ENCODE assay signal across 11 cellular contexts in the genomic region with DNA sequence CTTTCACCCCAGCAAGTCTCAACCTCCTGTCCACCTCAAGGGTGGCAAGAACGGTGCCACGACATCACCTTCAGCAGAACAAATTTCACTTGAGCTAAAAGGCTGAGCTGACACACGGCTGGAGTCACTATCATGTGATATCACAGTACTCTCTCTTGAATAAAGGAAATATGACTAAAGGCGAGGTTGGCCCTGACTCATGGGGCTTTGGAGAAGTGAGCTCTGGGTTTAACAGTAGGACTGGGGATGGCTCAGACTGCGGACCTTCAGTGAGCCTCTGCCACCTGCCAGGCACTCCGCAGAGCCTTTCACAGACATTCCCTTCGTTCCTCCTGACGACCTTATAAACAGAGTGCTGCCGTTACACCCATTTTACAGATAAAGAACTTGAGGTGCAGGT. TPM values are rescaled to one million over a fixed set of nuclear protein-coding genes. Genes with fewer than 3 reads are reported as not detected.
DNase-seq lines count a peak whose midpoint lies in the region; TF ChIP-seq lines count a peak whose summit lies in the region.
"Had no signal": no experiment of that assay in that cellular context is flagged by ENCODE, and none has a peak within 500 bp of the region (broad histone marks: within the 10 kb centered on the region; RNA-seq: fewer than 3 reads in every experiment).

No MANE protein-coding gene starts in this region.

- DNase-seq in activated naive CD4-positive, alpha-beta T cell treated with Interleukin-2 at 50 U/mL for 16 hours = peak; percentile 20
- DNase-seq in activated naive CD4-positive, alpha-beta T cell (lab: John Stamatoyannopoulos, UW) = no peak
- DNase-seq in activated T-cell treated with anti-CD3 and anti-CD28 coated beads, Interleukin-2, amount 50 U/mL, for 48 hours = peak; percentile 39 to 58
- DNase-seq in hepatic stellate cell (ENCODE audit: low spot score) (peak; percentile 58), testis (peak; percentile 22), NCI-H345 treated with DMSO at 0.1 percent for 48 hours (lab: John Stamatoyannopoulos, UW; ENCODE audit: unreplicated experiment) (no peak), retina (no peak), hepatocyte (ENCODE audit: low spot score) (no peak)
- DNase-seq: NCI-H748 treated with DMSO at 0.1 percent for 48 hours, sigmoid colon had no signal

- H3K4me2 ChIP-seq in hepatocyte = no peak overlapping the region

- WGBS in testis, 2 donors = 72 to 73% methylated on average over 9 of the region's 9 CpGs
- WGBS in hepatocyte (ENCODE audit: low lambda C conversion rate, missing lambda C conversion rate) = 92% methylated on average over 9 of the region's 9 CpGs

- H2AFZ ChIP-seq in hepatocyte = no peak overlapping the region

- TF ChIP-seq POLR2A in testis (IDR thresholded peaks at IDR 0.05) = no peak

- H3K9me3 ChIP-seq in testis = no peaks in the 10 kb centered on the region
- no peaks in the 10 kb centered on the region for H3K9me3 ChIP-seq in hepatocyte (ENCODE audit: low read depth)
- H3K9me3 ChIP-seq: sigmoid colon had no signal

- H3K27ac ChIP-seq in testis = no peak overlapping the region
- no peak overlapping the region for H3K27ac ChIP-seq in hepatocyte
- H3K27ac ChIP-seq: sigmoid colon had no signal

- intact Hi-C loops in testis (cut with DNase I; ENCODE audit: low total_unique reads) = no loop called here

- H3K27me3 ChIP-seq in testis (no peaks in the 10 kb centered on the region), hepatocyte (no peaks in the 10 kb centered on the region)
- H3K27me3 ChIP-seq: sigmoid colon had no signal

- no peaks in the 10 kb centered on the region for H3K9me2 ChIP-seq in hepatocyte (replicated peaks; ENCODE audit: insufficient read depth)

- no peaks in the 10 kb centered on the region for H3K79me2 ChIP-seq in hepatocyte

- no peaks in the 10 kb centered on the region for H4K20me1 ChIP-seq in hepatocyte (ENCODE audit: insufficient read depth, poor library complexity, severe bottlenecking)

- H3K4me3 ChIP-seq in testis (no peak overlapping the region), hepatocyte (no peak overlapping the region)
- H3K4me3 ChIP-seq: sigmoid colon had no signal

- no peak for TF ChIP-seq CTCF in testis (IDR thresholded peaks at IDR 0.05)
- no peak for TF ChIP-seq CTCF in hepatocyte (IDR thresholded peaks at IDR 0.05; ENCODE audit: poor library complexity)

- H3K4me1 ChIP-seq in testis (no peaks in the 10 kb centered on the region), hepatocyte (ENCODE audit: insufficient read depth) (no peaks in the 10 kb centered on the region)
- H3K4me1 ChIP-seq: sigmoid colon had no signal

- H3K36me3 ChIP-seq in testis (ENCODE audit: low read depth, missing control alignments) (no peaks in the 10 kb centered on the region), hepatocyte (replicated peaks; ENCODE audit: insufficient read depth, low read depth) (no peaks in the 10 kb centered on the region)
- H3K36me3 ChIP-seq: sigmoid colon had no signal

RNA-seq across cellular contexts. Expression of a gene that starts 25.0 kb away (rescaled TPM):
- total RNA-seq in testis (under 1 TPM; 0.37 to 0.87 TPM), hepatocyte (1.4 and 1.8 TPM in 2 replicates)
- polyA plus RNA-seq in testis (ENCODE audit: insufficient read depth, low read depth, low replicate concordance) (0.82 TPM), hepatocyte (1.4 and 1.5 TPM in 2 replicates)
- total RNA-seq: activated T-helper 1 cell treated with anti-CD3 and anti-CD28 coated beads, Interleukin-12 subunit alpha, Interleukin-12 subunit beta, Interleukin-2, Interleukin-4 antibody, amounts not matched to agents 30 ng/mL and 10 ng/mL and 1 ng/mL, durations not matched to agents 14 hours and 24 hours and 36 hours had no signal

Comparison
In these comparisons a context has a peak if more than half of its experiments do, and no peak if none do; other contexts are left out.
1. DNase-seq: peak in activated naive CD4-positive, alpha-beta T cell treated with Interleukin-2 at 50 U/mL for 16 hours (single experiment), activated T-cell treated with anti-CD3 and anti-CD28 coated beads, Interleukin-2, amount 50 U/mL, for 48 hours (2 of 2), hepatic stellate cell (single experiment) and testis (single experiment); none in activated naive CD4-positive, alpha-beta T cell (0 of 4), NCI-H345 treated with DMSO at 0.1 percent for 48 hours (single experiment), retina (single experiment) and hepatocyte (single experiment).